ENCODE assay signal across 1 cellular context in the genomic region with DNA sequence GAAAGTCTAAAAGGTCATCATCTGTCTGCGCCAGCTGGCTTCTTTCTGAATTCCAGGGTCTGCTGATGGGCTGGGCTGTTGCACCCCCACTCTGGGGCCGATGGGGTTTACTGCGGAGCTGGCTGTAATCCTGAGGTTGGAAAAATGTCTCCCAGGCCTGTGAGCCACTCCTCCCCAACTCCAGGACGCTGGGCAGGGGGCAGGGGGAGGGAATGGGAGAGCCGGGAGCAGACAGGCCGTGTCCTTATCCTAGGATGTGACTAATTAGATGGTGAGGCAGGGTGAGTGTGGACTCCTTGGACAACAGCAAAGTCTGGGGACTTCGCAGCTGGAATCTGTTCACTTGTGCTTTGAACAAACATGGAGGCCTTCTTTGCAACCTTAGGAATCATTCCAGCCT.
TF ChIP-seq lines count a peak whose summit lies in the region.

No MANE protein-coding gene starts in this region.

TF ChIP-seq in endothelial cell of umbilical vein, 7 proteins besides CTCF, POLR2A, EP300 and RAD21:
- TF ChIP-seq FOS (IDR thresholded peaks at IDR 0.05; ENCODE audit: borderline replicate concordance, insufficient read depth, low read length) (no peak), EZH2 (IDR thresholded peaks at IDR 0.05; ENCODE audit: borderline replicate concordance, low read depth, low read length, severe bottlenecking) (no peak), MYC (IDR thresholded peaks at IDR 0.05; ENCODE audit: low read depth, low read length) (no peak), GATA2 (IDR thresholded peaks at IDR 0.05; ENCODE audit: insufficient read depth, insufficient read length, low read depth, low read length) (no peak), JUN (IDR thresholded peaks at IDR 0.05; ENCODE audit: borderline replicate concordance, insufficient read depth, insufficient read length, low read depth) (no peak), POLR2AphosphoS5 (IDR thresholded peaks at IDR 0.05; ENCODE audit: insufficient read depth, low read depth, low read length) (no peak)
- TF ChIP-seq, protein P1, sequence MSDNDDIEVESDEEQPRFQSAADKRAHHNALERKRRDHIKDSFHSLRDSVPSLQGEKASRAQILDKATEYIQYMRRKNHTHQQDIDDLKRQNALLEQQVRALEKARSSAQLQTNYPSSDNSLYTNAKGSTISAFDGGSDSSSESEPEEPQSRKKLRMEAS (IDR thresholded peaks at IDR 0.05; ENCODE audit: insufficient read depth, insufficient read length), result no peak
TF ChIP-seq in endothelial cell of umbilical vein: peak in this region for 0.
